27 cellular contexts compared by ENCODE assay signal in the genomic region with DNA sequence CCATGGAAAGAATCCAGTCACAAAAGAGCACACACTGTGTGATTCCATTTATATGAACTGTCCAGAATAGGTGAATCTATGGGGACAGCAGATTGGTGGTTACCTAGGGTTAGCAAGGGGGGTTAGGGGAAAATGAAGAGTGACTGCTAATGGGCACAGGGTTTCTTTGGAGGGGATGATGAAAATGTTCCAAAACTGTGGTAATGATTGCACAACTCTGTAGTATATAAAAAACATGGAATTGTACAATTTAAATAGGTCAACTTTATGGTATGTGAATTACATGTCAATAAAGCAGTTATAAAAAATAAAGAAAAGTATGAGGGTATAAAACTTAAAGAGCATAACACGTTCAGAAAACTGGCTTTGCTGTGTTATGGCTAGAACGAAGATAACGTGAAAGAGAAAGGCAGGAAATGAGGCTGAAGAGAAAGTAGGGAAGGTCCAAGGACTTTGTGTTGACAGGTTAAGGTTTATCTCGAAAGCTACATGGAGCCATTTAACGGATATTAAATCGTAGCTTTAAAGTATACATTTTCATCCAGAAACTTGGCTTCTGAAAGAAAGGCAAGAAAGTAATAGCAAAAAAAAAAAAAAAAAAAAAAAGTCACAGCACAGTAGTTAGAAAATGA. TPM values are rescaled to one million over a fixed set of nuclear protein-coding genes. Genes with fewer than 3 reads are reported as not detected.
DNase-seq lines count a peak whose midpoint lies in the region; ATAC-seq, FAIRE-seq and TF ChIP-seq lines count a peak whose summit lies in the region.
"Had no signal": no experiment of that assay in that cellular context is flagged by ENCODE, and none has a peak within 500 bp of the region (broad histone marks: within the 10 kb centered on the region; RNA-seq: fewer than 3 reads in every experiment).

No MANE protein-coding gene starts in this region.

- in situ Hi-C loops in HepG2 (cut with HindIII; ENCODE audit: extremely low pct_ligation_motif_present, low pct_unique_long_range_greater_than_20kb): no loop called here

- TF ChIP-seq POLR2A in HepG2 (IDR thresholded peaks at IDR 0.05; ENCODE audit: insufficient read depth in 1 of 2, low read depth in 2 of 2, low read length in 2 of 2): no peak
- no peak for TF ChIP-seq POLR2A in right lobe of liver (IDR thresholded peaks at IDR 0.05)

- no peak overlapping the region for H3K9ac ChIP-seq in HepG2 (ENCODE audit: insufficient read depth, low read depth, low read length)

- H3K36me3 ChIP-seq in HepG2 (replicated peaks in 1 of 2; ENCODE audit: control insufficient read depth in 1 of 2, insufficient read depth in 2 of 2, low read length in 2 of 2) (no peaks in the 10 kb centered on the region), right lobe of liver (no peaks in the 10 kb centered on the region)
- H3K36me3 ChIP-seq: uterus had no signal

- H3K27me3 ChIP-seq in HepG2 (ENCODE audit: control insufficient read depth in 1 of 2, insufficient read depth in 2 of 2, low read length in 2 of 2): no peaks in the 10 kb centered on the region
- H3K27me3 ChIP-seq in right lobe of liver: no peaks in the 10 kb centered on the region
- H3K27me3 ChIP-seq: MG63, uterus had no signal

- ATAC-seq in HepG2: no peak
- no peak for ATAC-seq in right lobe of liver
- ATAC-seq in HG03439 (IDR thresholded peaks at IDR 0.05; ENCODE audit: unreplicated experiment): no peak

- H2AFZ ChIP-seq in HepG2 (ENCODE audit: low read length): no peak overlapping the region

- H3K9me3 Mint-ChIP-seq in chondrocyte (ENCODE audit: low read depth): no peaks in the 10 kb centered on the region
- H3K9me3 Mint-ChIP-seq: activated CD4-positive, alpha-beta memory T cell treated with anti-CD3 and anti-CD28 coated beads for 36 hours; activated naive CD8-positive, alpha-beta T cell treated with anti-CD3 and anti-CD28 coated beads, Interleukin-2, amount 10 ng/mL, durations not matched to agents 7 days and 5 days; activated T-helper 2 cell treated with anti-CD3 and anti-CD28 coated beads, Interferon-gamma antibody, Interleukin-2, Interleukin-4, amounts not matched to agents 10 μg/mL and 5 μg/mL and 100 μg/mL, durations not matched to agents 14 hours and 24 hours and 36 hours; H9 had no signal

- TF ChIP-seq EP300 in HepG2 (IDR thresholded peaks at IDR 0.05; ENCODE audit: low read depth in 2 of 2, low read length in 2 of 2) (no peak), HepG2 (CRISPR knock-in tag; IDR thresholded peaks at IDR 0.05; ENCODE audit: borderline replicate concordance) (no peak)

- no peak for FAIRE-seq in HepG2 (lab: Jason Lieb, UNC)
- FAIRE-seq: A204.1 had no signal

- peaks cover 11% of the 10 kb centered on the region for H3K4me1 Mint-ChIP-seq in chondrocyte (ENCODE audit: low read depth)

- POLR2A ChIA-PET in HepG2 (lab: Yijun Ruan, JAX): no interaction called here

- CTCF ChIA-PET in HepG2 (lab: Yijun Ruan, JAX; ENCODE audit: low intra/inter-chr PET ratio, low total read pairs): no interaction called here

- DNase-seq in HepG2 (ENCODE audit: low spot score) (no peak), right lobe of liver (no peak), chondrocyte (ENCODE audit: low spot score) (no peak), iris pigment epithelial cell (ENCODE audit: low read depth) (peak; percentile 23), NCI-H748 (lab: John Stamatoyannopoulos, UW; ENCODE audit: unreplicated experiment) (no peak), NCI-H1930 (lab: John Stamatoyannopoulos, UW) (no peak)
- no peak for DNase-seq in activated effector memory CD4-positive, alpha-beta T cell treated with anti-CD3 and anti-CD28 coated beads, Interleukin-2, amount 50 U/mL, for 16 hours
- DNase-seq: activated CD4-positive, alpha-beta memory T cell treated with anti-CD3 and anti-CD28 coated beads for 36 hours; activated CD4-positive, CD25-positive, alpha-beta regulatory T cell treated with anti-CD3 and anti-CD28 coated beads, Interleukin-2, amount 50 U/mL, for 72 hours; activated CD8-positive, alpha-beta memory T cell treated with anti-CD3 and anti-CD28 coated beads, Interleukin-2, amount 50 U/mL, for 4 hours; activated naive CD8-positive, alpha-beta T cell treated with anti-CD3 and anti-CD28 coated beads, Interleukin-2, amount 10 ng/mL, durations not matched to agents 7 days and 5 days; cerebellar nuclear complex; effector CD4-positive, alpha-beta T cell; H9; KBM-7; MG63; NCI-H1105 treated with DMSO at 0.1 percent for 48 hours; NCI-H2029 treated with DMSO at 0.1 percent for 48 hours; NCI-H2227 treated with DMSO at 0.1 percent for 48 hours; NCI-H748 treated with DMSO at 0.1 percent for 48 hours; stimulated activated CD4-positive, alpha-beta T cell treated with anti-CD3 and anti-CD28 coated beads, Interleukin-15, amount 100 ng/mL, for 24 hours; stimulated activated naive CD4-positive, alpha-beta T cell; uterus had no signal

- H3K4me3 ChIP-seq in HepG2 (replicated peaks in 1 of 3; ENCODE audit: insufficient read depth in 1 of 3, low read depth in 2 of 3, low read length in 3 of 3) (no peak overlapping the region), right lobe of liver (no peak overlapping the region)
- H3K4me3 ChIP-seq: MG63, uterus had no signal

- H3K9me3 ChIP-seq in HepG2 (ENCODE audit: low read length) (no peaks in the 10 kb centered on the region), right lobe of liver (no peaks in the 10 kb centered on the region)
- H3K9me3 ChIP-seq: MG63, uterus had no signal

- intact Hi-C loops in HepG2 (cut with micrococcal nuclease; ENCODE audit: unreplicated experiment) (no loop called here), right lobe of liver (cut with DNase I) (no loop called here)

- H3K4me3 Mint-ChIP-seq in chondrocyte (ENCODE audit: unreplicated experiment): no peak overlapping the region
- H3K4me3 Mint-ChIP-seq: activated CD4-positive, alpha-beta memory T cell treated with anti-CD3 and anti-CD28 coated beads for 36 hours; activated naive CD8-positive, alpha-beta T cell treated with anti-CD3 and anti-CD28 coated beads, Interleukin-2, amount 10 ng/mL, durations not matched to agents 7 days and 5 days; H9 had no signal

- H3K4me1 ChIP-seq in HepG2 (ENCODE audit: insufficient read depth, low read length) (no peaks in the 10 kb centered on the region), right lobe of liver (no peaks in the 10 kb centered on the region)
- H3K4me1 ChIP-seq: uterus had no signal

- peaks cover 24% of the 10 kb centered on the region for H3K36me3 Mint-ChIP-seq in chondrocyte (ENCODE audit: low read depth)

- H3K4me2 ChIP-seq in HepG2 (ENCODE audit: low read depth, low read length): no peak overlapping the region

- H3K27ac ChIP-seq in HepG2 (ENCODE audit: extremely low read length, insufficient read depth, low read length) (no peak overlapping the region), right lobe of liver (no peak overlapping the region)
- H3K27ac ChIP-seq: epithelial cell of prostate, uterus had no signal

- WGBS in HepG2 (ENCODE audit: low lambda C conversion rate): 94% methylated on average over 6 of the region's 6 CpGs
- WGBS in right lobe of liver (ENCODE audit: insufficient coverage, low coverage, low lambda C conversion rate, missing lambda C conversion rate): 65% methylated on average over 6 of the region's 6 CpGs

- H3K79me2 ChIP-seq in HepG2 (ENCODE audit: insufficient read depth, low read length): no peaks in the 10 kb centered on the region

- H3K27me3 Mint-ChIP-seq in chondrocyte (ENCODE audit: low read depth): no peaks in the 10 kb centered on the region
- H3K27me3 Mint-ChIP-seq: activated CD4-positive, alpha-beta memory T cell treated with anti-CD3 and anti-CD28 coated beads for 36 hours; activated naive CD8-positive, alpha-beta T cell treated with anti-CD3 and anti-CD28 coated beads, Interleukin-2, amount 10 ng/mL, durations not matched to agents 7 days and 5 days had no signal

- TF ChIP-seq RAD21 in HepG2 (CRISPR knock-in tag; IDR thresholded peaks at IDR 0.05): no peak

- BruUV-seq in HepG2 (replicated peaks; lab: Mats Ljungman, UMichigan): no TSS peak

- no peaks in the 10 kb centered on the region for H4K20me1 ChIP-seq in HepG2 (ENCODE audit: insufficient read depth, low read length)

- peak overlapping the region; percentile 9 for H3K27ac Mint-ChIP-seq in chondrocyte (ENCODE audit: unreplicated experiment)
- H3K27ac Mint-ChIP-seq: activated CD4-positive, alpha-beta memory T cell treated with anti-CD3 and anti-CD28 coated beads for 36 hours; activated naive CD8-positive, alpha-beta T cell treated with anti-CD3 and anti-CD28 coated beads, Interleukin-2, amount 10 ng/mL, durations not matched to agents 7 days and 5 days had no signal

- TF ChIP-seq CTCF in HepG2 (CRISPR knock-in tag; IDR thresholded peaks at IDR 0.05) (no peak), right lobe of liver (IDR thresholded peaks at IDR 0.05) (no peak), chondrocyte (IDR thresholded peaks at IDR 0.05) (no peak)

RNA-seq across cellular contexts. Expression of a gene that starts 26.4 kb away (rescaled TPM):
- 0.18 and 0.91 TPM in 2 replicates for total RNA-seq in HepG2 (2016; rRNA removed; fragmentation: Illumina TruSeq; extraction: Trizol)
- total RNA-seq in HepG2 (2016; cell fraction: cytosol; rRNA removed; fragmentation: Illumina TruSeq; extraction: Trizol; ENCODE audit: low read depth): 0.09 and 0.20 TPM in 2 replicates
- 0.25 and 0.78 TPM in 2 replicates for total RNA-seq in HepG2 (2016; cell fraction: insoluble cytoplasmic fraction; rRNA removed; fragmentation: Illumina TruSeq; extraction: Trizol)
- 0.12 and 0.24 TPM in 2 replicates for total RNA-seq in HepG2 (2016; cell fraction: membrane; rRNA removed; fragmentation: Illumina TruSeq; extraction: Trizol)
- 1.7 and 1.8 TPM in 2 replicates for total RNA-seq in HepG2 (2016; cell fraction: nucleus; rRNA removed; fragmentation: Illumina TruSeq; extraction: Trizol)
- polyA plus RNA-seq in HepG2 (2011; rRNA removed): 2.3 and 2.4 TPM in 2 replicates
- 0.52 and 0.54 TPM in 2 replicates for polyA plus RNA-seq in HepG2 (2011; cell fraction: cytosol; rRNA removed)
- 7.4 and 7.6 TPM in 2 replicates for polyA plus RNA-seq in HepG2 (2011; cell fraction: nucleus; rRNA removed)
- polyA plus RNA-seq in HepG2 (2012): 0.76 and 1.1 TPM in 2 replicates
- polyA plus RNA-seq in HepG2 (2016; cell fraction: cytosol; fragmentation: Illumina TruSeq; extraction: Trizol; ENCODE audit: low read depth): 0.09 TPM in 1 of 2 replicates, not detected in the other
- polyA plus RNA-seq in HepG2 (2016; cell fraction: insoluble cytoplasmic fraction; fragmentation: Illumina TruSeq; extraction: Trizol; ENCODE audit: low read depth): 0.12 and 0.15 TPM in 2 replicates
- 0.11 and 0.16 TPM in 2 replicates for polyA plus RNA-seq in HepG2 (2016; cell fraction: membrane; fragmentation: Illumina TruSeq; extraction: Trizol; ENCODE audit: low read depth)
- polyA plus RNA-seq in HepG2 (2016; cell fraction: nucleus; fragmentation: Illumina TruSeq; extraction: Trizol; ENCODE audit: insufficient read depth, low read depth): 2.8 and 3.4 TPM in 2 replicates
- polyA minus RNA-seq in HepG2 (2011; rRNA and poly(A)+ RNA removed; ENCODE audit: low replicate concordance): 2.2 and 2.7 TPM in 2 replicates
- polyA minus RNA-seq in HepG2 (2011; cell fraction: cytosol; rRNA and poly(A)+ RNA removed): 0.26 and 0.30 TPM in 2 replicates
- 6.8 and 7.6 TPM in 2 replicates for polyA minus RNA-seq in HepG2 (2011; cell fraction: nucleus; rRNA and poly(A)+ RNA removed)
- total RNA-seq in right lobe of liver: under 1 TPM; 0.19 to 0.73 (median 0.62) TPM
- total RNA-seq in chondrocyte: 1.4 to 3.4 TPM (median 2.1 TPM) in 3 replicates

RNA-seq across cellular contexts. Expression of a gene that starts 36.0 kb away (rescaled TPM):
- total RNA-seq in HepG2 (2016; rRNA removed; fragmentation: Illumina TruSeq; extraction: Trizol) (8.7 and 18.5 TPM in 2 replicates), right lobe of liver (10 to 100 TPM; 10.9 to 13.6 (median 13.5) TPM), chondrocyte (59.4 to 61.1 TPM (median 60.5 TPM) in 3 replicates)
- 2.8 and 4.2 TPM in 2 replicates for total RNA-seq in HepG2 (2016; cell fraction: cytosol; rRNA removed; fragmentation: Illumina TruSeq; extraction: Trizol; ENCODE audit: low read depth)
- total RNA-seq in HepG2 (2016; cell fraction: insoluble cytoplasmic fraction; rRNA removed; fragmentation: Illumina TruSeq; extraction: Trizol): 9.5 and 16.0 TPM in 2 replicates
- total RNA-seq in HepG2 (2016; cell fraction: membrane; rRNA removed; fragmentation: Illumina TruSeq; extraction: Trizol): 10.4 and 12.8 TPM in 2 replicates
- 18.8 and 19.6 TPM in 2 replicates for total RNA-seq in HepG2 (2016; cell fraction: nucleus; rRNA removed; fragmentation: Illumina TruSeq; extraction: Trizol)
- polyA plus RNA-seq in HepG2 (2011; rRNA removed): 9.5 and 11.4 TPM in 2 replicates
- 7.6 and 9.8 TPM in 2 replicates for polyA plus RNA-seq in HepG2 (2011; cell fraction: cytosol; rRNA removed)
- polyA plus RNA-seq in HepG2 (2011; cell fraction: nucleus; rRNA removed): 9.0 and 13.7 TPM in 2 replicates
- 19.1 and 23.5 TPM in 2 replicates for polyA plus RNA-seq in HepG2 (2012)
- polyA plus RNA-seq in HepG2 (2016; cell fraction: cytosol; fragmentation: Illumina TruSeq; extraction: Trizol; ENCODE audit: low read depth): 5.6 and 6.9 TPM in 2 replicates
- polyA plus RNA-seq in HepG2 (2016; cell fraction: insoluble cytoplasmic fraction; fragmentation: Illumina TruSeq; extraction: Trizol; ENCODE audit: low read depth): 28.6 and 29.5 TPM in 2 replicates
- polyA plus RNA-seq in HepG2 (2016; cell fraction: membrane; fragmentation: Illumina TruSeq; extraction: Trizol; ENCODE audit: low read depth): 15.8 and 17.1 TPM in 2 replicates
- 34.8 TPM in 2 replicates for polyA plus RNA-seq in HepG2 (2016; cell fraction: nucleus; fragmentation: Illumina TruSeq; extraction: Trizol; ENCODE audit: insufficient read depth, low read depth)
- polyA minus RNA-seq in HepG2 (2011; rRNA and poly(A)+ RNA removed; ENCODE audit: low replicate concordance): 2.9 and 10.3 TPM in 2 replicates
- polyA minus RNA-seq in HepG2 (2011; cell fraction: cytosol; rRNA and poly(A)+ RNA removed): 12.7 and 13.0 TPM in 2 replicates
- polyA minus RNA-seq in HepG2 (2011; cell fraction: nucleus; rRNA and poly(A)+ RNA removed): 28.2 and 31.2 TPM in 2 replicates

RNA-seq across cellular contexts. Expression of a gene that starts 45.9 kb away (rescaled TPM):
- total RNA-seq in HepG2 (2016; rRNA removed; fragmentation: Illumina TruSeq; extraction: Trizol) (89.0 and 139 TPM in 2 replicates), right lobe of liver (100 to 1,000 TPM in 4 of 6 experiments, 10 to 100 TPM in 2; 79.6 to 139 (median 102) TPM), chondrocyte (93.5 to 102 TPM (median 94.7 TPM) in 3 replicates)
- total RNA-seq in HepG2 (2016; cell fraction: cytosol; rRNA removed; fragmentation: Illumina TruSeq; extraction: Trizol; ENCODE audit: low read depth): 10.5 and 13.7 TPM in 2 replicates
- 94.2 and 145 TPM in 2 replicates for total RNA-seq in HepG2 (2016; cell fraction: insoluble cytoplasmic fraction; rRNA removed; fragmentation: Illumina TruSeq; extraction: Trizol)
- total RNA-seq in HepG2 (2016; cell fraction: membrane; rRNA removed; fragmentation: Illumina TruSeq; extraction: Trizol): 21.5 and 22.7 TPM in 2 replicates
- 39.7 and 46.6 TPM in 2 replicates for total RNA-seq in HepG2 (2016; cell fraction: nucleus; rRNA removed; fragmentation: Illumina TruSeq; extraction: Trizol)
- polyA plus RNA-seq in HepG2 (2011; rRNA removed): 54.8 and 59.4 TPM in 2 replicates
- 38.7 and 48.7 TPM in 2 replicates for polyA plus RNA-seq in HepG2 (2011; cell fraction: cytosol; rRNA removed)
- 28.0 and 34.8 TPM in 2 replicates for polyA plus RNA-seq in HepG2 (2011; cell fraction: nucleus; rRNA removed)
- 48.1 and 51.9 TPM in 2 replicates for polyA plus RNA-seq in HepG2 (2012)
- 7.4 and 8.4 TPM in 2 replicates for polyA plus RNA-seq in HepG2 (2016; cell fraction: cytosol; fragmentation: Illumina TruSeq; extraction: Trizol; ENCODE audit: low read depth)
- 157 and 162 TPM in 2 replicates for polyA plus RNA-seq in HepG2 (2016; cell fraction: insoluble cytoplasmic fraction; fragmentation: Illumina TruSeq; extraction: Trizol; ENCODE audit: low read depth)
- polyA plus RNA-seq in HepG2 (2016; cell fraction: membrane; fragmentation: Illumina TruSeq; extraction: Trizol; ENCODE audit: low read depth): 13.1 and 14.0 TPM in 2 replicates
- polyA plus RNA-seq in HepG2 (2016; cell fraction: nucleus; fragmentation: Illumina TruSeq; extraction: Trizol; ENCODE audit: insufficient read depth, low read depth): 64.1 and 68.1 TPM in 2 replicates
- polyA minus RNA-seq in HepG2 (2011; rRNA and poly(A)+ RNA removed; ENCODE audit: low replicate concordance): 99.7 and 122 TPM in 2 replicates
- 42.4 and 48.0 TPM in 2 replicates for polyA minus RNA-seq in HepG2 (2011; cell fraction: cytosol; rRNA and poly(A)+ RNA removed)
- polyA minus RNA-seq in HepG2 (2011; cell fraction: nucleus; rRNA and poly(A)+ RNA removed): 29.0 and 39.9 TPM in 2 replicates
